21 cellular contexts compared by ENCODE assay signal in the genomic region with DNA sequence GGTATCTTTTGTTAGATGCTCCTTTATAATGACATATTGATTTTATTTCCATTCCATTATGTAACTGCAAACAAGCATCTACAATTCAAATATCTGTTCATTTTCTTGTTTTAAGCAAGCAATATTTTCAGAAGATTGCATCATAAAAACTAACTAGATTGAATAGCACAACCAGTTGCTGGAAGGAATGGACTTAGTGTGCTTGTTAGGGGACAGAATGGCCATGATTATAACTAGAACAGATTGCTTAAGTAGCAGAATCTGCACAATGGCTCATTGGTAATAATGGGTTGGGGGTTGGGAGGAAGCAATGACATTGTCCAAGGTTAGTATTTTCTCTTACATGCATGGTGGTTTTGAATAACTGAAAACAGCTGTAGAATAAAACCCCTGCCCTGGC.
DNase-seq lines count a peak whose midpoint lies in the region; ATAC-seq and TF ChIP-seq lines count a peak whose summit lies in the region.
"Had no signal": no experiment of that assay in that cellular context is flagged by ENCODE, and none has a peak within 500 bp of the region (broad histone marks: within the 10 kb centered on the region; RNA-seq: fewer than 3 reads in every experiment).

No MANE protein-coding gene starts in this region.

- peaks cover 5% of the 10 kb centered on the region for H3K9me3 Mint-ChIP-seq in activated T-helper 2 cell treated with anti-CD3 and anti-CD28 coated beads, Interferon-gamma antibody, Interleukin-2, Interleukin-4, amounts not matched to agents 10 μg/mL and 5 μg/mL and 100 μg/mL, durations not matched to agents 14 hours and 24 hours and 36 hours

- no peaks in the 10 kb centered on the region for H3K36me3 Mint-ChIP-seq in activated T-helper 2 cell treated with anti-CD3 and anti-CD28 coated beads, Interferon-gamma antibody, Interleukin-2, Interleukin-4, amounts not matched to agents 10 μg/mL and 5 μg/mL and 100 μg/mL, durations not matched to agents 14 hours and 24 hours and 36 hours (ENCODE audit: low read depth)
- H3K36me3 Mint-ChIP-seq: CD4-positive, CD25-positive, alpha-beta regulatory T cell had no signal

- TF ChIP-seq CTCF in AG09309 (IDR thresholded peaks at IDR 0.05; ENCODE audit: control insufficient read depth, insufficient read depth, low read depth, low read length, missing control alignments) (no peak), VCaP (conservative IDR thresholded peaks at IDR 0.05) (no peak), fibroblast of the aortic adventitia (IDR thresholded peaks at IDR 0.05; ENCODE audit: insufficient read depth, low read length) (no peak)

- no peaks in the 10 kb centered on the region for H3K27me3 Mint-ChIP-seq in activated T-helper 2 cell treated with anti-CD3 and anti-CD28 coated beads, Interferon-gamma antibody, Interleukin-2, Interleukin-4, amounts not matched to agents 10 μg/mL and 5 μg/mL and 100 μg/mL, durations not matched to agents 14 hours and 24 hours and 36 hours (ENCODE audit: low read depth)
- H3K27me3 Mint-ChIP-seq: CD4-positive, CD25-positive, alpha-beta regulatory T cell had no signal

- H3K27ac ChIP-seq in VCaP: peak overlapping the region; percentile 17; the same call in 1 of the 2 replicates
- H3K27ac ChIP-seq: RWPE1 had no signal

- DNase-seq in AG09309 (ENCODE audit: low read depth) (peak; percentile 3), GM03348 (ENCODE audit: low spot score) (peak; percentile 14), fibroblast of the aortic adventitia (ENCODE audit: low read depth) (peak; percentile 16), Kasumi-1 (lab: John Stamatoyannopoulos, UW) (no peak), NCI-H82 treated with DMSO at 0.1 percent for 48 hours (lab: John Stamatoyannopoulos, UW; ENCODE audit: unreplicated experiment) (no peak)
- no peak for DNase-seq in activated T-helper 2 cell treated with anti-CD3 and anti-CD28 coated beads, Interferon-gamma antibody, Interleukin-2, Interleukin-4, amounts not matched to agents 10 μg/mL and 5 μg/mL and 100 μg/mL, durations not matched to agents 14 hours and 24 hours and 36 hours (ENCODE audit: low spot score)
- DNase-seq: CD4-positive, CD25-positive, alpha-beta regulatory T cell; DMS53; EL; H9; MG63; NCI-H1048; NCI-H1436; NCI-H2029; NCI-H446 treated with DMSO at 0.1 percent for 48 hours; NCI-H69; SIG-M5; T-helper 1 cell had no signal

- no peak overlapping the region for H3K4me3 Mint-ChIP-seq in activated T-helper 2 cell treated with anti-CD3 and anti-CD28 coated beads, Interferon-gamma antibody, Interleukin-2, Interleukin-4, amounts not matched to agents 10 μg/mL and 5 μg/mL and 100 μg/mL, durations not matched to agents 14 hours and 24 hours and 36 hours (ENCODE audit: low read depth)
- H3K4me3 Mint-ChIP-seq: CD4-positive, CD25-positive, alpha-beta regulatory T cell; H9 had no signal

- intact Hi-C loops in activated T-helper 2 cell treated with anti-CD3 and anti-CD28 coated beads, Interferon-gamma antibody, Interleukin-2, Interleukin-4, amounts not matched to agents 10 μg/mL and 5 μg/mL and 100 μg/mL, durations not matched to agents 14 hours and 24 hours and 36 hours (cut with micrococcal nuclease): no loop called here

- H3K4me3 ChIP-seq in AG09309 (ENCODE audit: control insufficient read depth, low read depth, low read length) (no peak overlapping the region), fibroblast of the aortic adventitia (ENCODE audit: low read depth, low read length) (no peak overlapping the region)
- H3K4me3 ChIP-seq: MG63 had no signal

- no peaks in the 10 kb centered on the region for H3K4me1 Mint-ChIP-seq in activated T-helper 2 cell treated with anti-CD3 and anti-CD28 coated beads, Interferon-gamma antibody, Interleukin-2, Interleukin-4, amounts not matched to agents 10 μg/mL and 5 μg/mL and 100 μg/mL, durations not matched to agents 14 hours and 24 hours and 36 hours (ENCODE audit: low read depth)
- H3K4me1 Mint-ChIP-seq: CD4-positive, CD25-positive, alpha-beta regulatory T cell; H9 had no signal

- no peak overlapping the region for H3K27ac Mint-ChIP-seq in activated T-helper 2 cell treated with anti-CD3 and anti-CD28 coated beads, Interferon-gamma antibody, Interleukin-2, Interleukin-4, amounts not matched to agents 10 μg/mL and 5 μg/mL and 100 μg/mL, durations not matched to agents 14 hours and 24 hours and 36 hours
- H3K27ac Mint-ChIP-seq: CD4-positive, CD25-positive, alpha-beta regulatory T cell; H9 had no signal

- no peak for TF ChIP-seq POLR2A in GM18505 (IDR thresholded peaks at IDR 0.05; ENCODE audit: borderline replicate concordance, extremely low read depth, insufficient read depth, insufficient read length)

- no peak for ATAC-seq in GM18505 (IDR thresholded peaks at IDR 0.05; ENCODE audit: unreplicated experiment)

Comparison
In these comparisons a context has a peak if more than half of its experiments do, and no peak if none do; other contexts are left out.
1. DNase-seq: peak in AG09309 (single experiment), GM03348 (single experiment) and fibroblast of the aortic adventitia (single experiment); none in Kasumi-1 (0 of 2), activated T-helper 2 cell treated with anti-CD3 and anti-CD28 coated beads, Interferon-gamma antibody, Interleukin-2, Interleukin-4, amounts not matched to agents 10 μg/mL and 5 μg/mL and 100 μg/mL, durations not matched to agents 14 hours and 24 hours and 36 hours (single experiment) and NCI-H82 treated with DMSO at 0.1 percent for 48 hours (single experiment).